In the genomic region with DNA sequence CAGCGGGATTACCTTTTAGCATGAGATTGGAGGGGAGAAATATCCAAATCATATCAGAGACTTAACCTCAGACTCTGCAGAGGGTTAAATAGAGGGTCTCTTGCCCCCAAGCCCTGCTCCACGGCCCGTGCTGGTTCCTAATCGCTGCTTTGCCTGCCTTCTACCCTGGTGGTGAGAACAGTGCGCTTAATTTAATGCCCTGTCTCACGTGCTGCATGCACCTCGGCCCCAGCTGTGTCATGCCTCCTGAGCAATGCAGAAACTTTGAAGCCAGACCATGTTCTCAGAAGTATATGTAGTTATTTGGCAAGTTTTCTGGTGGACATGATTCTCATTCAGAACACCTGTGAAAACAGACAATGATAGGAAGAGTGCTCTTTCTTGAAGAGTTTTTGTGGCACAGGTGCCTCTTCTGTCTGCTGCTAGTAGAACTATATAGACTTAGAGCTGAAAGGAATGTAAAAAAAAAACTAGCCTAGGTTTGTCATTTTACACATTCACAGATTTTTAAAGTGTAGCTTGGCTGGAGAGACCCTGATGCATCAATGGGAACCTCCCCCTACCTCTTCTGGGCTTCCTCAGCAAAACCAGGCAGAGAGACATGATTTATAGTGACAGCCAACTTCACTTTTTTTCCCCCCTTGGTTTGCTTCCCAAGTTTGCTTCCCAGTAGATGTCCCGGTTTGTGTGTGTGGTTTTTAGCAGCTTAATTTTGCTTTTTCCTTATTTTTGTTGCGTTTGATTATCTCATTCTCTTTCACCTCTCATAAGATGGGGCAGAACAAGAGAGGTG, we compare ENCODE assay signal across 8 cellular contexts. TPM values are rescaled to one million over a fixed set of nuclear protein-coding genes. Genes with fewer than 3 reads are reported as not detected.
DNase-seq lines count a peak whose midpoint lies in the region; ATAC-seq and TF ChIP-seq lines count a peak whose summit lies in the region.

No MANE protein-coding gene starts in this region.

- H3K4me1 ChIP-seq in A673 (ENCODE audit: insufficient read depth, low read length, poor library complexity, severe bottlenecking): peaks cover 14% of the 10 kb centered on the region
- peaks cover 12% of the 10 kb centered on the region for H3K4me1 ChIP-seq in iPS-20b (ENCODE audit: insufficient read depth, low read length)

- peak; percentile 32 for ATAC-seq in HG02759 (IDR thresholded peaks at IDR 0.05; ENCODE audit: unreplicated experiment)

- H3K9ac ChIP-seq in iPS-20b (ENCODE audit: low read depth, low read length): no peak overlapping the region

- CTCF ChIA-PET in A673 (lab: Charles Lee): no interaction called here

- H3K27me3 ChIP-seq in A673 (replicated peaks; ENCODE audit: insufficient read depth, low read depth, low read length, poor library complexity): no peaks in the 10 kb centered on the region
- H3K27me3 ChIP-seq in iPS-20b (ENCODE audit: insufficient read depth, low read length): peaks cover 30% of the 10 kb centered on the region

- no TSS peak for BruUV-seq in A673 (replicated peaks; lab: Mats Ljungman, UMichigan)

- H3K36me3 ChIP-seq in A673 (ENCODE audit: insufficient read depth, low read length, poor library complexity, severe bottlenecking): no peaks in the 10 kb centered on the region
- H3K36me3 ChIP-seq in iPS-20b (ENCODE audit: insufficient read depth, low read depth, low read length): peaks cover 4% of the 10 kb centered on the region; the same call in 1 of the 2 replicates

- TF ChIP-seq CTCF in A673 (conservative IDR thresholded peaks at IDR 0.05; ENCODE audit: low read depth, low read length) (0 out of 2 replicates have a peak, but pooled peaks have one; percentile 13), GM13977 (IDR thresholded peaks at IDR 0.05; ENCODE audit: extremely low read depth, insufficient read depth, missing control alignments) (no peak)

- H3K27ac ChIP-seq in A673 (ENCODE audit: low read depth, low read length, poor library complexity, severe bottlenecking) (no peak overlapping the region), iPS-20b (ENCODE audit: low read length) (no peak overlapping the region)

- H3K9me3 ChIP-seq in A673 (ENCODE audit: low read depth, low read length, poor library complexity, severe bottlenecking): no peaks in the 10 kb centered on the region
- H3K9me3 ChIP-seq in iPS-20b (ENCODE audit: insufficient read depth, low read depth, low read length): no peaks in the 10 kb centered on the region

- in situ Hi-C loops in GM13977 (cut with MboI; ENCODE audit: low pct_unique_long_range_greater_than_20kb, low sequenced_read_pairs, unreplicated experiment) (loop anchor here (25.0 kb wide), 1 partner anchor 554 kb away; no protein-coding TSS in a partner anchor), G401 (cut with HindIII; ENCODE audit: low sequenced_read_pairs) (no loop called here)

- POLR2A ChIA-PET in A673 (lab: Charles Lee; ENCODE audit: low non-redundant PET): no interaction called here

- intact Hi-C loops in A673 (cut with micrococcal nuclease; ENCODE audit: unreplicated experiment): no loop called here

- peak; percentile 43 for DNase-seq in A673 (ENCODE audit: low spot score)
- DNase-seq in GM13977 (ENCODE audit: low spot score): peak; percentile 59
- DNase-seq in NCI-H82 treated with DMSO at 0.1 percent for 48 hours (lab: John Stamatoyannopoulos, UW; ENCODE audit: unreplicated experiment): peak; percentile 4
- DNase-seq in activated effector memory CD4-positive, alpha-beta T cell treated with anti-CD3 and anti-CD28 coated beads, Interleukin-2, amount 50 U/mL, for 16 hours: peak; percentile 85
- DNase-seq in stimulated activated CD4-positive, alpha-beta T cell treated with anti-CD3 and anti-CD28 coated beads, Interleukin-4, amount 100 ng/mL, for 1 hour: peak; percentile 57
- DNase-seq in G401 (ENCODE audit: low spot score): no peak

- peak overlapping the region; percentile 90 for H3K4me3 ChIP-seq in A673 (ENCODE audit: low read depth, low read length, poor library complexity, severe bottlenecking)
- H3K4me3 ChIP-seq in iPS-20b (ENCODE audit: low read length): peak overlapping the region; percentile 80

RNA-seq across cellular contexts. Expression of a gene that starts 1.6 kb away (rescaled TPM):
- total RNA-seq in A673 (2021): 20.0 and 23.5 TPM in 2 replicates
- total RNA-seq in G401 (2014; rRNA removed; shearing (Covaris generic)): 23.5 and 32.8 TPM in 2 replicates
